8 cellular contexts compared by ENCODE assay signal in genomic region chr11:59197990-59198389, GRCh38. TPM values are rescaled to one million over a fixed set of nuclear protein-coding genes. Genes with fewer than 3 reads are reported as not detected.
DNase-seq lines count a peak whose midpoint lies in the region; TF ChIP-seq lines count a peak whose summit lies in the region.

No MANE protein-coding gene starts in this region.

- H4K8ac ChIP-seq in neuronal stem cell (ENCODE audit: low read depth, low read length), result no peak overlapping the region

- H2AFZ ChIP-seq in neuronal stem cell (ENCODE audit: low read length), result no peak overlapping the region

- H3K27me3 ChIP-seq in neuronal stem cell (ENCODE audit: control insufficient read depth in 3 of 3, insufficient read depth in 3 of 3, low read depth in 1 of 3, low read length in 3 of 3), result no peaks in the 10 kb centered on the region

- H2BK120ac ChIP-seq in neuronal stem cell (ENCODE audit: low read depth, low read length), result no peak overlapping the region

- peaks cover 0 to 14% of the 10 kb centered on the region in 2 donors for H3K4me1 ChIP-seq in neuronal stem cell (ENCODE audit: control insufficient read depth in 2 of 2, insufficient read depth in 1 of 2, low read depth in 1 of 2, low read length in 2 of 2)

- peak overlapping the region; percentile 67 for H3K18ac ChIP-seq in neuronal stem cell (ENCODE audit: low read length)

- no peak overlapping the region for H2BK12ac ChIP-seq in neuronal stem cell (ENCODE audit: low read length)

- H4K91ac ChIP-seq in neuronal stem cell (ENCODE audit: low read depth, low read length, poor library complexity), result no peak overlapping the region

- H3K4ac ChIP-seq in neuronal stem cell (ENCODE audit: low read length), result no peak overlapping the region

- H3K23ac ChIP-seq in neuronal stem cell (ENCODE audit: low read depth, low read length, poor library complexity), result no peak overlapping the region

- peaks cover 8 to 20% of the 10 kb centered on the region in 2 donors for H3K9me3 ChIP-seq in neuronal stem cell (replicated peaks in 1 of 2; ENCODE audit: control insufficient read depth in 2 of 2, insufficient read depth in 1 of 2, low read depth in 1 of 2, low read length in 2 of 2)

- H2BK5ac ChIP-seq in neuronal stem cell (ENCODE audit: low read length), result peak overlapping the region; percentile 2

- H3K27ac ChIP-seq in neuronal stem cell (replicated peaks; ENCODE audit: low read length), result peak overlapping the region; percentile 65

- H2BK15ac ChIP-seq in neuronal stem cell (ENCODE audit: low read length), result no peak overlapping the region

- peak overlapping the region; percentile 25 for H3K14ac ChIP-seq in neuronal stem cell (ENCODE audit: low read length)

- TF ChIP-seq CTCF in AG09309 (IDR thresholded peaks at IDR 0.05; ENCODE audit: control insufficient read depth, insufficient read depth, low read depth, low read length, missing control alignments), result no peak
- no peak for TF ChIP-seq CTCF in fibroblast of the aortic adventitia (IDR thresholded peaks at IDR 0.05; ENCODE audit: insufficient read depth, low read length)
- no peak for TF ChIP-seq CTCF in GM13976 (IDR thresholded peaks at IDR 0.05; ENCODE audit: borderline replicate concordance, control extremely low read depth, extremely low read depth, insufficient read depth, missing control alignments)

- H2AK5ac ChIP-seq in neuronal stem cell (ENCODE audit: low read depth, low read length), result no peak overlapping the region

- in situ Hi-C loops in GM13976 (cut with MboI; ENCODE audit: low sequenced_read_pairs, unreplicated experiment), result no loop called here

- peaks cover 59 to 100% of the 10 kb centered on the region in 2 donors for H3K36me3 ChIP-seq in neuronal stem cell (replicated peaks in 1 of 2; ENCODE audit: control insufficient read depth in 2 of 2, insufficient read depth in 2 of 2, low read length in 2 of 2)

- WGBS in neuronal stem cell (ENCODE audit: extremely low coverage in 2 of 2, insufficient read length in 2 of 2, insufficient replicate concordance in 1 of 2), 2 donors, result no CpG with 5 or more reads among the region's 9 CpGs

- peak; percentile 34 for DNase-seq in AG09309 (ENCODE audit: low read depth)
- DNase-seq in NCI-H1105 treated with DMSO at 0.1 percent for 48 hours (lab: John Stamatoyannopoulos, UW), result peak; percentile 72
- DNase-seq in fibroblast of the aortic adventitia (ENCODE audit: low read depth), result peak; percentile 36
- no peak for DNase-seq in neuronal stem cell (ENCODE audit: low spot score)
- no peak for DNase-seq in activated CD4-positive, CD25-positive, alpha-beta regulatory T cell (lab: John Stamatoyannopoulos, UW)
- DNase-seq in SK-N-DZ (ENCODE audit: low spot score), result no peak
- DNase-seq in GM13976 (ENCODE audit: low spot score), result no peak
- no peak for DNase-seq in stimulated activated CD4-positive, alpha-beta T cell treated with anti-CD3 and anti-CD28 coated beads, Interleukin-2, amount 100 ng/mL, for 24 hours

- no peaks in the 10 kb centered on the region for H3K79me1 ChIP-seq in neuronal stem cell (ENCODE audit: low read depth, low read length)

- H3K9ac ChIP-seq in neuronal stem cell (ENCODE audit: low read depth, low read length, poor library complexity), result no peak overlapping the region

- no peak overlapping the region for H3K4me3 ChIP-seq in AG09309 (ENCODE audit: control insufficient read depth, low read depth, low read length)
- no peak overlapping the region for H3K4me3 ChIP-seq in fibroblast of the aortic adventitia (ENCODE audit: low read depth, low read length)
- H3K4me3 ChIP-seq in neuronal stem cell (ENCODE audit: low read length in 2 of 2), result no peak overlapping the region

- no peak overlapping the region for H3K4me2 ChIP-seq in neuronal stem cell (ENCODE audit: insufficient read depth, low read length, poor library complexity, severe bottlenecking)

RNA-seq across cellular contexts. Expression of gene MPEG1, which starts 14.7 kb away (rescaled TPM):
- total RNA-seq in fibroblast of the aortic adventitia (ENCODE audit: low replicate concordance), result not detected in 2 replicates
- not detected for polyA plus RNA-seq in neuronal stem cell (2013, experiment 1 of 2)
- not detected for polyA plus RNA-seq in neuronal stem cell (2013, experiment 2 of 2)
- not detected in 2 replicates for polyA plus RNA-seq in SK-N-DZ (2014; cell fraction: cytosol; rRNA removed)
- not detected in 2 replicates for polyA plus RNA-seq in SK-N-DZ (2014; cell fraction: nucleus; rRNA removed)

RNA-seq across cellular contexts. Expression of gene DTX4, which starts 26.1 kb away (rescaled TPM):
- 0.18 and 0.57 TPM in 2 replicates for total RNA-seq in fibroblast of the aortic adventitia (ENCODE audit: low replicate concordance)
- polyA plus RNA-seq in neuronal stem cell (2013, experiment 1 of 2), result 84.4 TPM
- polyA plus RNA-seq in neuronal stem cell (2013, experiment 2 of 2), result 84.6 TPM
- 5.3 and 5.4 TPM in 2 replicates for polyA plus RNA-seq in SK-N-DZ (2014; cell fraction: cytosol; rRNA removed)
- 6.7 and 6.9 TPM in 2 replicates for polyA plus RNA-seq in SK-N-DZ (2014; cell fraction: nucleus; rRNA removed)

RNA-seq across cellular contexts. Expression of gene FAM111A, which starts 55.3 kb away (rescaled TPM):
- 42.9 and 103 TPM in 2 replicates for total RNA-seq in fibroblast of the aortic adventitia (ENCODE audit: low replicate concordance)
- polyA plus RNA-seq in neuronal stem cell (2013, experiment 1 of 2), result 16.9 TPM
- polyA plus RNA-seq in neuronal stem cell (2013, experiment 2 of 2), result 17.1 TPM
- 0.86 and 1.8 TPM in 2 replicates for polyA plus RNA-seq in SK-N-DZ (2014; cell fraction: cytosol; rRNA removed)
- polyA plus RNA-seq in SK-N-DZ (2014; cell fraction: nucleus; rRNA removed), result 0.59 and 3.1 TPM in 2 replicates

Comparison
In these comparisons a context has a peak if more than half of its experiments do, and no peak if none do; other contexts are left out.
1. DNase-seq: peak in AG09309 (single experiment), NCI-H1105 treated with DMSO at 0.1 percent for 48 hours (single experiment) and fibroblast of the aortic adventitia (single experiment); none in neuronal stem cell (single experiment), activated CD4-positive, CD25-positive, alpha-beta regulatory T cell (0 of 4), SK-N-DZ (single experiment), GM13976 (single experiment) and stimulated activated CD4-positive, alpha-beta T cell treated with anti-CD3 and anti-CD28 coated beads, Interleukin-2, amount 100 ng/mL, for 24 hours (0 of 2).